ENCODE assay signal across 4 cellular contexts in genomic region chr4:128234836-128235235, GRCh38.
TF ChIP-seq lines count a peak whose summit lies in the region.

No MANE protein-coding gene starts in this region.

TF ChIP-seq in A549, 52 proteins besides CTCF, POLR2A, EP300 and RAD21:
- TF ChIP-seq HOXB13 (CRISPR knock-in tag; IDR thresholded peaks at IDR 0.05; ENCODE audit: low read depth), result no peak
- no peak for TF ChIP-seq TFCP2L1 (CRISPR knock-in tag; IDR thresholded peaks at IDR 0.05)
- peak; percentile 79 for TF ChIP-seq MAFK (IDR thresholded peaks at IDR 0.05; ENCODE audit: partially characterized antibody)
- no peak for TF ChIP-seq HEYL (CRISPR knock-in tag; IDR thresholded peaks at IDR 0.05)
- TF ChIP-seq MYC (IDR thresholded peaks at IDR 0.05; ENCODE audit: borderline replicate concordance, low read length), result no peak

TF ChIP-seq in HEK293, 187 proteins besides CTCF, POLR2A, EP300 and RAD21:
- TF ChIP-seq ZNF677 (tag by site-specific recombination; IDR thresholded peaks at IDR 0.05), result peak; percentile 86
- TF ChIP-seq, protein P1, sequence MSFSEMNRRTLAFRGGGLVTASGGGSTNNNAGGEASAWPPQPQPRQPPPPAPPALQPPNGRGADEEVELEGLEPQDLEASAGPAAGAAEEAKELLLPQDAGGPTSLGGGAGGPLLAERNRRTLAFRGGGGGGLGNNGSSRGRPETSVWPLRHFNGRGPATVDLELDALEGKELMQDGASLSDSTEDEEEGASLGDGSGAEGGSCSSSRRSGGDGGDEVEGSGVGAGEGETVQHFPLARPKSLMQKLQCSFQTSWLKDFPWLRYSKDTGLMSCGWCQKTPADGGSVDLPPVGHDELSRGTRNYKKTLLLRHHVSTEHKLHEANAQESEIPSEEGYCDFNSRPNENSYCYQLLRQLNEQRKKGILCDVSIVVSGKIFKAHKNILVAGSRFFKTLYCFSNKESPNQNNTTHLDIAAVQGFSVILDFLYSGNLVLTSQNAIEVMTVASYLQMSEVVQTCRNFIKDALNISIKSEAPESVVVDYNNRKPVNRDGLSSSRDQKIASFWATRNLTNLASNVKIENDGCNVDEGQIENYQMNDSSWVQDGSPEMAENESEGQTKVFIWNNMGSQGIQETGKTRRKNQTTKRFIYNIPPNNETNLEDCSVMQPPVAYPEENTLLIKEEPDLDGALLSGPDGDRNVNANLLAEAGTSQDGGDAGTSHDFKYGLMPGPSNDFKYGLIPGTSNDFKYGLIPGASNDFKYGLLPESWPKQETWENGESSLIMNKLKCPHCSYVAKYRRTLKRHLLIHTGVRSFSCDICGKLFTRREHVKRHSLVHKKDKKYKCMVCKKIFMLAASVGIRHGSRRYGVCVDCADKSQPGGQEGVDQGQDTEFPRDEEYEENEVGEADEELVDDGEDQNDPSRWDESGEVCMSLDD (tag by site-specific recombination; IDR thresholded peaks at IDR 0.05), result no peak
TF ChIP-seq in HEK293: peak in this region for 1.

TF ChIP-seq in K562, 482 proteins besides CTCF, POLR2A, EP300 and RAD21:
- TF ChIP-seq MAFG (tag; conservative IDR thresholded peaks at IDR 0.05) (peak; percentile 50), TBL1XR1 (IDR thresholded peaks at IDR 0.05; ENCODE audit: low read length in 2 of 2) (no peak), KDM1A (IDR thresholded peaks at IDR 0.05) (no peak), MAFK (IDR thresholded peaks at IDR 0.05; ENCODE audit: low read length) (peak; percentile 48; the same call in 1 of the 2 replicates), MAFF (IDR thresholded peaks at IDR 0.05; ENCODE audit: low read length) (peak; percentile 51), ZNF316 (IDR thresholded peaks at IDR 0.05) (peak; percentile 82), C11orf30 (IDR thresholded peaks at IDR 0.05; ENCODE audit: low read depth) (peak; percentile 65)
TF ChIP-seq in K562: peak in this region for 5.

TF ChIP-seq in H1, 55 proteins besides CTCF, POLR2A, EP300 and RAD21:
- TF ChIP-seq MAFK (IDR thresholded peaks at IDR 0.05; ENCODE audit: low read depth, low read length) (peak; percentile 61; the same call in 1 of the 2 replicates), ATF3 (IDR thresholded peaks at IDR 0.05; ENCODE audit: insufficient read depth, low read depth, low read length) (no peak)
